Comparison of ENCODE assay signal across 21 cellular contexts in genomic region chr3:194176274-194176991, GRCh38. TPM values are rescaled to one million over a fixed set of nuclear protein-coding genes. Genes with fewer than 3 reads are reported as not detected.
DNase-seq lines count a peak whose midpoint lies in the region; ATAC-seq, FAIRE-seq and TF ChIP-seq lines count a peak whose summit lies in the region.
"Had no signal": no experiment of that assay in that cellular context is flagged by ENCODE, and none has a peak within 500 bp of the region (broad histone marks: within the 10 kb centered on the region; RNA-seq: fewer than 3 reads in every experiment).

No MANE protein-coding gene starts in this region.

- POLR2A ChIA-PET in IMR-90 (lab: Charles Lee; ENCODE audit: unreplicated experiment) (no interaction called here), K562 (lab: Yijun Ruan, JAX) (interaction anchor here (1.3 kb wide), 1 partner anchor 10 kb away, joined by 4 read pairs; no protein-coding TSS in a partner anchor)

- H3K79me1 ChIP-seq in IMR-90 (ENCODE audit: low read depth in 1 of 2, low read length in 2 of 2), result no peaks in the 10 kb centered on the region

- FAIRE-seq in K562 (lab: Jason Lieb, UNC), result no peak
- FAIRE-seq: H54, islet of Langerhans had no signal

- H4K20me1 ChIP-seq in IMR-90 (ENCODE audit: insufficient read depth, low read length) (no peaks in the 10 kb centered on the region), K562 (replicated peaks; ENCODE audit: control insufficient read depth, insufficient read depth, low read length) (no peaks in the 10 kb centered on the region), smooth muscle cell (ENCODE audit: low read depth) (no peaks in the 10 kb centered on the region)

- no peak overlapping the region for H2BK5ac ChIP-seq in IMR-90 (ENCODE audit: low read depth, low read length, poor library complexity, severe bottlenecking)

- no peaks in the 10 kb centered on the region for H3F3A ChIP-seq in smooth muscle cell (ENCODE audit: low read depth)

- H3K36me3 ChIP-seq in IMR-90 (ENCODE audit: control insufficient read depth, insufficient read depth, low read length) (no peaks in the 10 kb centered on the region), K562 (ENCODE audit: control insufficient read depth, insufficient read depth, low read length) (no peaks in the 10 kb centered on the region), smooth muscle cell (ENCODE audit: low read depth) (no peaks in the 10 kb centered on the region), colonic mucosa (no peaks in the 10 kb centered on the region)
- H3K36me3 ChIP-seq: heart right ventricle, tibial artery had no signal

- H3K23ac ChIP-seq in IMR-90 (ENCODE audit: low read depth, low read length), result no peak overlapping the region

- no peak for TF ChIP-seq POLR2A in IMR-90 (IDR thresholded peaks at IDR 0.05; ENCODE audit: low read depth, low read length)
- TF ChIP-seq POLR2A in K562 (conservative IDR thresholded peaks at IDR 0.05), result no peak

- H2AK5ac ChIP-seq in IMR-90 (ENCODE audit: low read depth, low read length), result no peak overlapping the region

- BruUV-seq in IMR-90 (replicated peaks; lab: Mats Ljungman, UMichigan) (no TSS peak), K562 (replicated peaks; lab: Mats Ljungman, UMichigan) (no TSS peak)

- H3K9me3 ChIP-seq in IMR-90 (ENCODE audit: control insufficient read depth, insufficient read depth, low read length) (no peaks in the 10 kb centered on the region; the same call in 1 of the 2 replicates), K562 (replicated peaks; ENCODE audit: control insufficient read depth, insufficient read depth, low read depth, low read length) (no peaks in the 10 kb centered on the region), smooth muscle cell (replicated peaks; ENCODE audit: low read depth) (no peaks in the 10 kb centered on the region), right cardiac atrium (ENCODE audit: control insufficient read depth, low read length) (no peaks in the 10 kb centered on the region), colonic mucosa (no peaks in the 10 kb centered on the region)
- H3K9me3 ChIP-seq: heart right ventricle, tibial artery had no signal

- TF ChIP-seq EP300 in K562 (IDR thresholded peaks at IDR 0.05; ENCODE audit: low read length), result no peak

- H3K27ac ChIP-seq in IMR-90 (ENCODE audit: insufficient read depth, low read length), result no peak overlapping the region
- no peak overlapping the region; the same call in 2 of the 3 replicates for H3K27ac ChIP-seq in K562 (ENCODE audit: extremely low read depth, low read depth, low read length)
- no peak overlapping the region for H3K27ac ChIP-seq in smooth muscle cell (ENCODE audit: low read depth)
- H3K27ac ChIP-seq in right cardiac atrium (ENCODE audit: low read length), result no peak overlapping the region
- H3K27ac ChIP-seq in colonic mucosa, result no peak overlapping the region
- H3K27ac ChIP-seq: heart right ventricle, skin epidermis, tibial artery had no signal

- no peak overlapping the region for H3K56ac ChIP-seq in IMR-90 (ENCODE audit: extremely low read depth, insufficient read depth, low read length)

- H3K4ac ChIP-seq in IMR-90 (ENCODE audit: low read depth, low read length), result no peak overlapping the region

- no peak overlapping the region for H4K8ac ChIP-seq in IMR-90 (ENCODE audit: low read depth in 2 of 2, low read length in 2 of 2)

- H3K9me1 ChIP-seq in IMR-90 (ENCODE audit: insufficient read depth, low read length), result no peaks in the 10 kb centered on the region
- no peaks in the 10 kb centered on the region for H3K9me1 ChIP-seq in K562 (ENCODE audit: control insufficient read depth, insufficient read depth, low read length)

- TF ChIP-seq CTCF in IMR-90 (conservative IDR thresholded peaks at IDR 0.05; ENCODE audit: low read depth, low read length) (no peak), K562 (IDR thresholded peaks at IDR 0.05 in 2 of 3, conservative IDR thresholded peaks at IDR 0.05 in 1 of 3; ENCODE audit: insufficient read depth in 2 of 3, low read depth in 1 of 3, low read length in 3 of 3) (no peak), smooth muscle cell (IDR thresholded peaks at IDR 0.05; ENCODE audit: borderline replicate concordance, insufficient read depth, poor library complexity, severe bottlenecking) (no peak), colonic mucosa (IDR thresholded peaks at IDR 0.05) (no peak)

- H2AK9ac ChIP-seq in IMR-90 (replicated peaks; ENCODE audit: low read depth, low read length, poor library complexity), result no peak overlapping the region

- no peak overlapping the region for H3K14ac ChIP-seq in IMR-90 (replicated peaks; ENCODE audit: low read depth, low read length)

- TF ChIP-seq RAD21 in IMR-90 (IDR thresholded peaks at IDR 0.05; ENCODE audit: low read length) (no peak), K562 (CRISPR knock-in tag; conservative IDR thresholded peaks at IDR 0.05 in 1 of 2, IDR thresholded peaks at IDR 0.05 in 1 of 2) (no peak)

- no peak overlapping the region for H2BK15ac ChIP-seq in IMR-90 (ENCODE audit: low read depth, low read length)

- intact Hi-C loops in IMR-90 (cut with micrococcal nuclease) (no loop called here), K562 (cut with micrococcal nuclease) (no loop called here), right cardiac atrium (cut with DNase I) (no loop called here), colonic mucosa (cut with DNase I) (no loop called here)

- ATAC-seq in IMR-90 (ENCODE audit: low read depth) (peak; percentile 24; the same call in 1 of the 2 replicates), K562 (no peak), right cardiac atrium (no peak)
- ATAC-seq: naive thymus-derived CD4-positive, alpha-beta T cell; SK-N-SH treated with all-trans-retinoic acid at 6 μM for 48 hours; stimulated activated naive CD8-positive, alpha-beta T cell treated with anti-CD3 and anti-CD28 coated beads, Interleukin-15, Interleukin-2, amounts not matched to agents 100 U/mL and 50 U/mL, for 24 hours had no signal

- in situ Hi-C loops in IMR-90 (cut with MboI; ENCODE audit: low sequenced_read_pairs), result no loop called here
- in situ Hi-C loops in K562 (cut with MboI), result no loop called here

- H3K9ac ChIP-seq in IMR-90 (ENCODE audit: low read depth, low read length) (no peak overlapping the region), K562 (ENCODE audit: insufficient read depth in 1 of 2, low read depth in 2 of 2, low read length in 2 of 2) (no peak overlapping the region), smooth muscle cell (ENCODE audit: low read depth) (no peak overlapping the region), colonic mucosa (ENCODE audit: low read depth in 2 of 2, low read length in 2 of 2) (no peak overlapping the region)

- H2AFZ ChIP-seq in IMR-90 (replicated peaks; ENCODE audit: low read length, poor library complexity) (no peak overlapping the region), K562 (ENCODE audit: low read depth, low read length) (peak overlapping the region; percentile 83), smooth muscle cell (ENCODE audit: low read depth) (peak overlapping the region; percentile 41)

- no peak overlapping the region for H2BK20ac ChIP-seq in IMR-90 (ENCODE audit: low read depth, low read length)

- H4K5ac ChIP-seq in IMR-90 (ENCODE audit: low read depth, low read length), result no peak overlapping the region

- no peak overlapping the region for H3K18ac ChIP-seq in IMR-90 (ENCODE audit: low read depth, low read length)

- no peak overlapping the region for H4K91ac ChIP-seq in IMR-90 (ENCODE audit: insufficient read depth, low read depth, low read length)

- H3K27me3 ChIP-seq in IMR-90 (ENCODE audit: control insufficient read depth, insufficient read depth, low read length) (peaks cover 46% of the 10 kb centered on the region), K562 (ENCODE audit: control insufficient read depth in 2 of 2, insufficient read depth in 2 of 2, low read length in 2 of 2) (no peaks in the 10 kb centered on the region), smooth muscle cell (ENCODE audit: low read depth) (no peaks in the 10 kb centered on the region), right cardiac atrium (ENCODE audit: control insufficient read depth, insufficient read depth) (no peaks in the 10 kb centered on the region), colonic mucosa (no peaks in the 10 kb centered on the region)

- CTCF ChIA-PET in IMR-90 (lab: Yijun Ruan, JAX) (interaction anchor here (0.7 kb wide), 1 partner anchor 11 kb away, joined by 3 read pairs; no protein-coding TSS in a partner anchor), K562 (lab: Yijun Ruan, JAX; ENCODE audit: low intra/inter-chr PET ratio) (no interaction called here)

- H2BK120ac ChIP-seq in IMR-90 (ENCODE audit: low read depth, low read length), result no peak overlapping the region

- WGBS in IMR-90 (ENCODE audit: extremely low coverage in 2 of 2, insufficient read length in 1 of 2), 2 experiments, result 0% methylated on average over 1 of the region's 18 CpGs; no CpG with 5 or more reads in 1 of the 2 experiments
- whole genome bisulfite sequencing in K562 (ENCODE audit: insufficient coverage, low coverage, missing lambda C conversion rate), result 78% methylated on average over 17 of the region's 18 CpGs
- WGBS in smooth muscle cell (ENCODE audit: low lambda C conversion rate), result 24% methylated on average over 18 of the region's 18 CpGs
- WGBS in right cardiac atrium, result 53% methylated on average over 18 of the region's 18 CpGs

- H3K4me2 ChIP-seq in IMR-90 (ENCODE audit: low read depth, low read length) (peak overlapping the region; percentile 3; the same call in 1 of the 2 replicates), K562 (ENCODE audit: insufficient read depth, low read length) (no peak overlapping the region), smooth muscle cell (peak overlapping the region; percentile 71)

- dilution Hi-C loops in IMR-90 (cut with HindIII; ENCODE audit: low sequenced_read_pairs, unreplicated experiment), result no loop called here

- H3K79me2 ChIP-seq in K562 (ENCODE audit: control insufficient read depth, insufficient read depth, low read length) (no peaks in the 10 kb centered on the region), smooth muscle cell (ENCODE audit: low read depth) (no peaks in the 10 kb centered on the region)

- H3K4me1 ChIP-seq in IMR-90 (ENCODE audit: control insufficient read depth, insufficient read depth, low read length), result no peaks in the 10 kb centered on the region; the same call in 1 of the 2 replicates
- peaks cover 18 to 19% of the 10 kb centered on the region in 2 experiments for H3K4me1 ChIP-seq in K562 (replicated peaks in 1 of 2; ENCODE audit: control insufficient read depth in 2 of 2, insufficient read depth in 2 of 2, low read length in 2 of 2)
- peaks cover 12% of the 10 kb centered on the region for H3K4me1 ChIP-seq in smooth muscle cell (ENCODE audit: low read depth)
- H3K4me1 ChIP-seq in right cardiac atrium (ENCODE audit: control insufficient read depth, insufficient read depth, low read length), result peaks cover 3% of the 10 kb centered on the region
- H3K4me1 ChIP-seq in colonic mucosa, result no peaks in the 10 kb centered on the region
- H3K4me1 ChIP-seq: tibial artery had no signal

- H3K4me3 ChIP-seq in IMR-90 (ENCODE audit: insufficient read depth, low read depth, low read length) (no peak overlapping the region), K562 (no peak overlapping the region), smooth muscle cell (peak overlapping the region; percentile 23), right cardiac atrium (ENCODE audit: low read length) (no peak overlapping the region), colonic mucosa (no peak overlapping the region)
- H3K4me3 ChIP-seq: heart right ventricle, skin epidermis, tibial artery had no signal

- no peak for DNase-seq in IMR-90
- DNase-seq in K562 (ENCODE audit: extremely low read depth in 1 of 4, low spot score in 3 of 4), result no peak
- DNase-seq in iPS-NIHi7 (ENCODE audit: extremely low spot score), result peak; percentile 45
- no peak for DNase-seq in smooth muscle cell (lab: John Stamatoyannopoulos, UW; ENCODE audit: unreplicated experiment)
- no peak for DNase-seq in right cardiac atrium
- no peak for DNase-seq in colonic mucosa
- DNase-seq in kidney tubule cell (ENCODE audit: low spot score), result no peak
- DNase-seq: DND-41; heart right ventricle; Kasumi-1; naive thymus-derived CD4-positive, alpha-beta T cell; NCI-H1105; NCI-H2081; NCI-H510A; stimulated activated CD4-positive, alpha-beta T cell treated with anti-CD3 and anti-CD28 coated beads, Interleukin-4, amount 100 ng/mL, for 1 hour; stimulated activated naive CD8-positive, alpha-beta T cell treated with anti-CD3 and anti-CD28 coated beads, Interleukin-15, Interleukin-2, amounts not matched to agents 100 U/mL and 50 U/mL, for 24 hours; tibial artery had no signal

RNA-seq across cellular contexts. Expression of gene HES1, which starts 40.5 kb away (rescaled TPM):
- 3.6 and 8.3 TPM in 2 replicates for total RNA-seq in IMR-90 (2012; rRNA removed)
- polyA plus RNA-seq in IMR-90 (2012; rRNA removed), result 6.7 and 30.8 TPM in 2 replicates
- polyA plus RNA-seq in IMR-90 (2012; cell fraction: cytosol; rRNA removed), result 47.0 and 52.5 TPM in 2 replicates
- 171 and 213 TPM in 2 replicates for polyA plus RNA-seq in IMR-90 (2012; cell fraction: nucleus; rRNA removed; ENCODE audit: low replicate concordance)
- 7.6 and 9.1 TPM in 2 replicates for total RNA-seq in K562 (2011; cell fraction: chromatin; rRNA removed; ENCODE audit: low replicate concordance)
- 13.3 and 13.7 TPM in 2 replicates for total RNA-seq in K562 (2011; cell fraction: nucleolus; rRNA removed)
- 10.1 and 12.0 TPM in 2 replicates for total RNA-seq in K562 (2011; cell fraction: nucleoplasm; rRNA removed)
- total RNA-seq in K562 (2014; rRNA removed), result 37.0 and 46.8 TPM in 2 replicates
- 17.7 and 17.8 TPM in 2 replicates for total RNA-seq in K562 (2014; rRNA removed; fragmentation: Illumina TruSeq; extraction: Trizol)
- total RNA-seq in K562 (2015; rRNA removed; fragmentation: Illumina TruSeq; extraction: Trizol), result 24.0 and 24.9 TPM in 2 replicates
- 30.5 and 39.1 TPM in 2 replicates for total RNA-seq in K562 (2021)
- polyA plus RNA-seq in K562 (2011; rRNA removed), result 4.8 and 9.0 TPM in 2 replicates
- 4.5 and 21.4 TPM in 2 replicates for polyA plus RNA-seq in K562 (2011; cell fraction: cytosol; rRNA removed)
- polyA plus RNA-seq in K562 (2011; cell fraction: nucleus; rRNA removed), result 7.4 and 25.5 TPM in 2 replicates
- polyA plus RNA-seq in K562 (2012), result 45.6 and 82.2 TPM in 2 replicates
- polyA plus RNA-seq in K562 (2014; fragmentation: Illumina TruSeq; extraction: Trizol), result 16.7 and 19.3 TPM in 2 replicates
- polyA plus RNA-seq in K562 (2014; fragmentation: Nextera tagmentation; extraction: Ambion mirVana), result 1 to 10 TPM; 3.4 to 6.3 TPM
- polyA plus RNA-seq in K562 (2014; rRNA removed), result 23.1 and 32.2 TPM in 2 replicates
- polyA minus RNA-seq in K562 (2011; rRNA and poly(A)+ RNA removed), result 2.8 and 7.0 TPM in 2 replicates
- 7.7 and 23.0 TPM in 2 replicates for polyA minus RNA-seq in K562 (2011; cell fraction: cytosol; rRNA and poly(A)+ RNA removed)
- polyA minus RNA-seq in K562 (2011; cell fraction: nucleus; rRNA and poly(A)+ RNA removed), result 12.7 and 22.8 TPM in 2 replicates
- total RNA-seq in smooth muscle cell, result 69.5 and 96.8 TPM in 2 replicates
- polyA plus RNA-seq in smooth muscle cell, result 52.0 and 59.9 TPM in 2 replicates
- total RNA-seq in right cardiac atrium, result 10 to 100 TPM; 22.8 to 59.5 (median 27.8) TPM
- polyA plus RNA-seq in right cardiac atrium, result 31.1 TPM
- 100 to 1,000 TPM; 102 TPM for total RNA-seq in colonic mucosa
- polyA plus RNA-seq: naive thymus-derived CD4-positive, alpha-beta T cell had no signal
